Comparison of ENCODE assay signal across 22 cellular contexts in the genomic region with DNA sequence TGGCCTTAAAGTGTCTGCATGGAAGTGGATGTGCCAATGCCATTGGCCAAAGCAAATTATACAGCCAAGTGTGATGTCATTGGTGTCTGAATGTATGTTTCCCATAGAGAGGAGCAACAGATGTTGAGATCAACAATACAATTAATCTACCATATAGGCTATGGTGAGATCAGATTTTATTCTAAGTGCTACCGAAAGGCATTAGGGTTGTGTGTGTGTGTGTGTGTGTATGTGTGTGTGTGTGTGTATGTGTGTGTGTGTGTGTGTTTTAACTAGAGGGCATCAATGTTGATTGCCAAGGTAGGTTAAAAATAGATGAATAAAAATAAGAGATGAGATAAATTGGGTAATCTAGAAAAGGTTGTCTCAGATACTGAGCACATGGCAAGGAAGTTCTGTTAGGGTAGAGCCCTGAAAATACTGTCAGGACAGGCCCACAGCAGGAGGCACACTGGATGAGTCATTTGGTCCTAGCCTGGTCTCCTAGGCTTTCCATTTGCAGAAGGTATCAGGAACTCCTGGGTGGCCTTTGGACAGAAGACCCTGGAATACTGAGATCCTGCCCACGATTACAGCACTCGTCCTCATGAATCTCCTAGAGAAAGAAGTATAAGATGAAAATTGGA.
"Had no signal": no experiment of that assay in that cellular context is flagged by ENCODE, and none has a peak within 500 bp of the region (broad histone marks: within the 10 kb centered on the region; RNA-seq: fewer than 3 reads in every experiment).

No MANE protein-coding gene starts in this region.

- H3K27ac Mint-ChIP-seq: activated CD4-positive, alpha-beta T cell treated with anti-CD3 and anti-CD28 coated beads, Interleukin-2, amount 10 ng/mL, durations not matched to agents 7 days and 5 days; activated CD8-positive, alpha-beta memory T cell treated with anti-CD3 and anti-CD28 coated beads, Interleukin-2, amount 10 ng/mL, durations not matched to agents 7 days and 5 days; activated CD8-positive, alpha-beta T cell treated with anti-CD3 and anti-CD28 coated beads for 36 hours; activated naive CD8-positive, alpha-beta T cell; nephron progenitor cell; type B pancreatic cell had no signal

- H3K4me3 Mint-ChIP-seq: activated CD4-positive, alpha-beta T cell treated with anti-CD3 and anti-CD28 coated beads, Interleukin-2, amount 10 ng/mL, durations not matched to agents 7 days and 5 days; activated CD8-positive, alpha-beta memory T cell treated with anti-CD3 and anti-CD28 coated beads, Interleukin-2, amount 10 ng/mL, durations not matched to agents 7 days and 5 days; activated CD8-positive, alpha-beta T cell treated with anti-CD3 and anti-CD28 coated beads for 36 hours; activated naive CD8-positive, alpha-beta T cell; nephron progenitor cell; type B pancreatic cell had no signal

- H3K27me3 Mint-ChIP-seq: activated CD8-positive, alpha-beta memory T cell treated with anti-CD3 and anti-CD28 coated beads, Interleukin-2, amount 10 ng/mL, durations not matched to agents 7 days and 5 days; activated naive CD8-positive, alpha-beta T cell had no signal

- H3K4me3 ChIP-seq: adrenal gland, ascending aorta, coronary artery, heart right ventricle, mucosa of descending colon, pancreas, thoracic aorta, vagina had no signal

- H3K4me1 Mint-ChIP-seq: activated CD4-positive, alpha-beta T cell treated with anti-CD3 and anti-CD28 coated beads, Interleukin-2, amount 10 ng/mL, durations not matched to agents 7 days and 5 days; activated CD8-positive, alpha-beta memory T cell treated with anti-CD3 and anti-CD28 coated beads, Interleukin-2, amount 10 ng/mL, durations not matched to agents 7 days and 5 days had no signal

- ATAC-seq: activated CD8-positive, alpha-beta memory T cell treated with anti-CD3 and anti-CD28 coated beads, Interleukin-2, amount 10 ng/mL, durations not matched to agents 7 days and 5 days; activated CD8-positive, alpha-beta T cell treated with anti-CD3 and anti-CD28 coated beads for 36 hours; heart right ventricle; left colon; mucosa of descending colon; pancreas; right cardiac atrium had no signal

- H3K9me3 Mint-ChIP-seq: activated CD4-positive, alpha-beta T cell treated with anti-CD3 and anti-CD28 coated beads, Interleukin-2, amount 10 ng/mL, durations not matched to agents 7 days and 5 days; activated CD8-positive, alpha-beta T cell treated with anti-CD3 and anti-CD28 coated beads for 36 hours; nephron progenitor cell; type B pancreatic cell had no signal

- DNase-seq: activated CD4-positive, alpha-beta T cell treated with anti-CD3 and anti-CD28 coated beads, Interleukin-2, amount 10 ng/mL, durations not matched to agents 7 days and 5 days; activated CD4-positive, CD25-positive, alpha-beta regulatory T cell; activated CD8-positive, alpha-beta memory T cell treated with anti-CD3 and anti-CD28 coated beads, Interleukin-2, amount 10 ng/mL, durations not matched to agents 7 days and 5 days; activated CD8-positive, alpha-beta T cell treated with anti-CD3 and anti-CD28 coated beads for 36 hours; activated gamma-delta T cell treated with Interleukin-2 at 50 U/mL for 16 hours; activated T-cell treated with anti-CD3 and anti-CD28 coated beads for 4 hours; adrenal gland; heart right ventricle; left colon; mesenchymal stem cell; mucosa of descending colon; nephron progenitor cell; pancreas; right cardiac atrium; stimulated activated CD4-positive, alpha-beta T cell treated with anti-CD3 and anti-CD28 coated beads, Interleukin-4, amount 100 ng/mL, for 24 hours; stimulated activated naive CD4-positive, alpha-beta T cell treated with Interleukin-2 at 50 U/mL for 16 hours had no signal

- H3K36me3 Mint-ChIP-seq: activated CD8-positive, alpha-beta memory T cell treated with anti-CD3 and anti-CD28 coated beads, Interleukin-2, amount 10 ng/mL, durations not matched to agents 7 days and 5 days; activated naive CD8-positive, alpha-beta T cell; type B pancreatic cell had no signal
